ENCODE assay signal across 8 cellular contexts in the genomic region with DNA sequence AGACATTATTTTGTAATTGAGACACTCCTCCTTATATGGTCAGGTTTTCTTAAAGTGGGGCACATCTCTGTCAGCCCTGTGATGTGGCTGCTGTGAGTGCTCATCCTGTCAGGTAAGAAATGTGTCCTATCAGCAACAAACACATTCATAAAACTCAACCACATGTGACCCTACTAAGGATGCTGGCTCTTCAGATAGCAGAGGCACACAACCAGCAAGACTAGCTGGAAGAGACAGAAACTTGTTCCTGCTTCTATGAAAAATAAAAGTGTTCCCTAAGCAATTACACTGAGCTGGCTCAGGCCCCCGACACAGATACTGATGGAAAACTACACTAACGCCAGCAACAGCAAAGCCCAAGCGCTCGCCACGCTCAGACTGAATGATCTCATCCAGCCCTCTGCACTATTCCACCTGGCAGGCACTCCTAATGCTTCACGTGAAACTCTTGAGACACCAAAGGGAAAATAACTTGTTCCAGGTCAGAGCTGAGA. TPM values are rescaled to one million over a fixed set of nuclear protein-coding genes. Genes with fewer than 3 reads are reported as not detected.
A peak's percentile ranks its signal among the peaks of the same experiment; 100 is the strongest.
DNase-seq lines count a peak whose midpoint lies in the region; ATAC-seq and TF ChIP-seq lines count a peak whose summit lies in the region.

No MANE protein-coding gene starts in this region.

- no peak for DNase-seq in Right ventricle myocardium superior
- no peak for DNase-seq in left ventricle myocardium inferior
- no peak for DNase-seq in activated naive CD8-positive, alpha-beta T cell treated with anti-CD3 and anti-CD28 coated beads, Interleukin-2, amount 50 U/mL, for 24 hours
- DNase-seq in lung (ENCODE audit: low spot score) = no peak
- peak; percentile 78 to 81 for DNase-seq in uterus
- DNase-seq in EL = no peak
- no peak for DNase-seq in NCI-H2227 (lab: John Stamatoyannopoulos, UW; ENCODE audit: unreplicated experiment)

- H3K27me3 Mint-ChIP-seq in activated naive CD8-positive, alpha-beta T cell treated with anti-CD3 and anti-CD28 coated beads, Interleukin-2, amount 50 U/mL, for 24 hours = no peaks in the 10 kb centered on the region

- 67 to 71% methylated on average over 6 of the region's 6 CpGs for WGBS in lung, 2 donors

- TF ChIP-seq POLR2A in uterus (IDR thresholded peaks at IDR 0.05) (no peak), GM18505 (IDR thresholded peaks at IDR 0.05; ENCODE audit: borderline replicate concordance, extremely low read depth, insufficient read depth, insufficient read length) (no peak)

- intact Hi-C loops in Right ventricle myocardium superior (cut with DNase I) = no loop called here
- intact Hi-C loops in left ventricle myocardium inferior (cut with micrococcal nuclease) = no loop called here
- intact Hi-C loops in uterus (cut with DNase I; ENCODE audit: low total_unique reads) = no loop called here

- H3K36me3 ChIP-seq in left ventricle myocardium inferior (peaks cover 7% of the 10 kb centered on the region), lung (ENCODE audit: control insufficient read depth in 2 of 2, insufficient read depth in 2 of 2, low read length in 2 of 2) (peaks cover 0 to 6% of the 10 kb centered on the region in 2 donors), uterus (no peaks in the 10 kb centered on the region)

- H3K36me3 Mint-ChIP-seq in activated naive CD8-positive, alpha-beta T cell treated with anti-CD3 and anti-CD28 coated beads, Interleukin-2, amount 50 U/mL, for 24 hours (ENCODE audit: low read depth) = peaks cover 24% of the 10 kb centered on the region

- H3K9me3 Mint-ChIP-seq in activated naive CD8-positive, alpha-beta T cell treated with anti-CD3 and anti-CD28 coated beads, Interleukin-2, amount 50 U/mL, for 24 hours = no peaks in the 10 kb centered on the region

- no peak for TF ChIP-seq CTCF in left ventricle myocardium inferior (IDR thresholded peaks at IDR 0.05; ENCODE audit: borderline replicate concordance)
- no peak for TF ChIP-seq CTCF in lung (IDR thresholded peaks at IDR 0.05; ENCODE audit: control extremely low read depth, extremely low read depth)
- no peak for TF ChIP-seq CTCF in uterus (IDR thresholded peaks at IDR 0.05)

- H3K27ac Mint-ChIP-seq in activated naive CD8-positive, alpha-beta T cell treated with anti-CD3 and anti-CD28 coated beads, Interleukin-2, amount 50 U/mL, for 24 hours = peak overlapping the region; percentile 62

- H3K4me1 ChIP-seq in left ventricle myocardium inferior (peaks cover 28% of the 10 kb centered on the region), lung (ENCODE audit: control insufficient read depth in 2 of 2, insufficient read depth in 2 of 2, low read length in 2 of 2) (peaks cover 0 to 5% of the 10 kb centered on the region in 2 donors), uterus (no peaks in the 10 kb centered on the region)

- H3K27ac ChIP-seq in left ventricle myocardium inferior (replicated peaks) (no peak overlapping the region), lung (ENCODE audit: low read depth in 1 of 2, low read length in 1 of 2) (no peak overlapping the region), uterus (peak overlapping the region; percentile 72 to 86)

- no peak overlapping the region for H3K4me3 ChIP-seq in left ventricle myocardium inferior
- H3K4me3 ChIP-seq in lung = no peak overlapping the region
- no peak overlapping the region for H3K4me3 ChIP-seq in uterus

- H3K27me3 ChIP-seq in left ventricle myocardium inferior (ENCODE audit: low read depth) = no peaks in the 10 kb centered on the region
- no peaks in the 10 kb centered on the region for H3K27me3 ChIP-seq in lung (ENCODE audit: control insufficient read depth, insufficient read depth)
- H3K27me3 ChIP-seq in uterus = no peaks in the 10 kb centered on the region

- peak overlapping the region; percentile 20 for H3K4me3 Mint-ChIP-seq in activated naive CD8-positive, alpha-beta T cell treated with anti-CD3 and anti-CD28 coated beads, Interleukin-2, amount 50 U/mL, for 24 hours

- peak; percentile 61 for ATAC-seq in Right ventricle myocardium superior (ENCODE audit: poor library complexity)
- peak; percentile 77 for ATAC-seq in activated naive CD8-positive, alpha-beta T cell treated with anti-CD3 and anti-CD28 coated beads, Interleukin-2, amount 50 U/mL, for 24 hours
- ATAC-seq in lung (ENCODE audit: insufficient read depth, low FRiP score) = peak; percentile 19
- ATAC-seq in GM18505 (IDR thresholded peaks at IDR 0.05; ENCODE audit: unreplicated experiment) = no peak

- no peaks in the 10 kb centered on the region for H3K9me3 ChIP-seq in left ventricle myocardium inferior (replicated peaks)
- no peaks in the 10 kb centered on the region for H3K9me3 ChIP-seq in lung (ENCODE audit: control insufficient read depth in 2 of 2, insufficient read depth in 1 of 2, low read length in 1 of 2)
- no peaks in the 10 kb centered on the region for H3K9me3 ChIP-seq in uterus

- H3K4me1 Mint-ChIP-seq in activated naive CD8-positive, alpha-beta T cell treated with anti-CD3 and anti-CD28 coated beads, Interleukin-2, amount 50 U/mL, for 24 hours = peaks cover 79% of the 10 kb centered on the region

RNA-seq across cellular contexts. Expression of gene CYP2D6, which starts 49.8 kb away (rescaled TPM):
- total RNA-seq in Right ventricle myocardium superior (not detected), left ventricle myocardium inferior (0.16 TPM), lung (1 to 10 TPM in 1 of 2 donors, under 1 TPM in 1; 0.94 to 1.3 TPM), uterus (1 to 10 TPM in 1 of 4 donors, under 1 TPM in 1, not detected in 2; 0.62 to 2.0 TPM)
- polyA plus RNA-seq in lung = 1 to 10 TPM in 1 of 2 donors, under 1 TPM in 1; 0.80 to 1.3 TPM

Comparison
In these comparisons a context has a peak if more than half of its experiments do, and no peak if none do; other contexts are left out.
1. DNase-seq: peak in uterus (2 of 2); none in Right ventricle myocardium superior (single experiment), left ventricle myocardium inferior (single experiment), activated naive CD8-positive, alpha-beta T cell treated with anti-CD3 and anti-CD28 coated beads, Interleukin-2, amount 50 U/mL, for 24 hours (single experiment), lung (single experiment), EL (single experiment) and NCI-H2227 (single experiment).
2. H3K27ac ChIP-seq: peak in uterus (2 of 2); none in left ventricle myocardium inferior (single experiment) and lung (0 of 2).